In genomic region chr14:31926652-31927347, GRCh38 we compare ENCODE assay signal across 11 cellular contexts.
A peak's percentile ranks its signal among the peaks of the same experiment; 100 is the strongest.
DNase-seq lines count a peak whose midpoint lies in the region; ATAC-seq and TF ChIP-seq lines count a peak whose summit lies in the region.
"Had no signal": no experiment of that assay in that cellular context is flagged by ENCODE, and none has a peak within 500 bp of the region (broad histone marks: within the 10 kb centered on the region; RNA-seq: fewer than 3 reads in every experiment).

No MANE protein-coding gene starts in this region.

- H3K4me3 ChIP-seq in cardiac muscle cell (no peak overlapping the region), urinary bladder (ENCODE audit: low read depth, low read length) (no peak overlapping the region)
- H3K4me3 ChIP-seq: GM23338 had no signal

- no peaks in the 10 kb centered on the region for H3K36me3 Mint-ChIP-seq in T-helper 2 cell treated with Interferon-gamma antibody and Interleukin-4, amounts not matched to agents 5 μg/mL and 100 μg/mL, for 36 hours (ENCODE audit: low read depth)
- no peaks in the 10 kb centered on the region for H3K36me3 Mint-ChIP-seq in neural crest cell (ENCODE audit: low read depth)

- peaks cover 14% of the 10 kb centered on the region for H3K4me1 ChIP-seq in cardiac muscle cell (ENCODE audit: low read depth)
- no peaks in the 10 kb centered on the region for H3K4me1 ChIP-seq in urinary bladder (ENCODE audit: insufficient read depth)

- H3K27ac Mint-ChIP-seq in T-helper 2 cell treated with Interferon-gamma antibody and Interleukin-4, amounts not matched to agents 5 μg/mL and 100 μg/mL, for 36 hours, result peak overlapping the region; percentile 45
- peak overlapping the region; percentile 68 for H3K27ac Mint-ChIP-seq in neural crest cell (ENCODE audit: unreplicated experiment)
- H3K27ac Mint-ChIP-seq: GM23338 had no signal

- H3K4me1 Mint-ChIP-seq in T-helper 2 cell treated with Interferon-gamma antibody and Interleukin-4, amounts not matched to agents 5 μg/mL and 100 μg/mL, for 36 hours (ENCODE audit: low read depth), result peaks cover 9% of the 10 kb centered on the region
- H3K4me1 Mint-ChIP-seq in neural crest cell, result peaks cover 17% of the 10 kb centered on the region

- peak overlapping the region; percentile 90 for H3K27ac ChIP-seq in cardiac muscle cell
- peak overlapping the region; percentile 51 for H3K27ac ChIP-seq in urinary bladder (ENCODE audit: low read depth)
- H3K27ac ChIP-seq: 22Rv1 had no signal

- TF ChIP-seq CTCF in cardiac muscle cell (IDR thresholded peaks at IDR 0.05; ENCODE audit: low read depth, low read length) (no peak), neural crest cell (conservative IDR thresholded peaks at IDR 0.05) (no peak)

- peaks cover 2% of the 10 kb centered on the region for H3K27me3 Mint-ChIP-seq in T-helper 2 cell treated with Interferon-gamma antibody and Interleukin-4, amounts not matched to agents 5 μg/mL and 100 μg/mL, for 36 hours (ENCODE audit: low read depth)
- H3K27me3 Mint-ChIP-seq in neural crest cell (ENCODE audit: low read depth), result no peaks in the 10 kb centered on the region

- H3K36me3 ChIP-seq in cardiac muscle cell (no peaks in the 10 kb centered on the region), urinary bladder (ENCODE audit: insufficient read depth) (no peaks in the 10 kb centered on the region)

- DNase-seq in T-helper 2 cell treated with Interferon-gamma antibody and Interleukin-4, amounts not matched to agents 5 μg/mL and 100 μg/mL, for 36 hours (ENCODE audit: low spot score), result no peak
- no peak for DNase-seq in T-helper 2 cell
- no peak for DNase-seq in cardiac muscle cell (ENCODE audit: low read depth in 1 of 2, low spot score in 1 of 2)
- no peak for DNase-seq in neural crest cell (ENCODE audit: low read depth, low spot score)
- no peak for DNase-seq in activated CD4-positive, CD25-positive, alpha-beta regulatory T cell treated with anti-CD3 and anti-CD28 coated beads, Interleukin-2, amount 50 U/mL, for 72 hours
- DNase-seq: effector CD4-positive, alpha-beta T cell had no signal

- no peak overlapping the region for H3K4me3 Mint-ChIP-seq in T-helper 2 cell treated with Interferon-gamma antibody and Interleukin-4, amounts not matched to agents 5 μg/mL and 100 μg/mL, for 36 hours
- H3K4me3 Mint-ChIP-seq in neural crest cell, result no peak overlapping the region
- H3K4me3 Mint-ChIP-seq: GM23338 had no signal

- no peaks in the 10 kb centered on the region for H3K9me3 ChIP-seq in cardiac muscle cell (ENCODE audit: low read depth)

- H3K9me3 Mint-ChIP-seq in T-helper 2 cell treated with Interferon-gamma antibody and Interleukin-4, amounts not matched to agents 5 μg/mL and 100 μg/mL, for 36 hours, result no peaks in the 10 kb centered on the region
- H3K9me3 Mint-ChIP-seq in neural crest cell, result no peaks in the 10 kb centered on the region
- H3K9me3 Mint-ChIP-seq: GM23338 had no signal

- ATAC-seq in GM19395 (IDR thresholded peaks at IDR 0.05; ENCODE audit: unreplicated experiment) (no peak), HG02970 (IDR thresholded peaks at IDR 0.05; ENCODE audit: low FRiP score, unreplicated experiment) (no peak)

- 38% methylated on average over 6 of the region's 6 CpGs for WGBS in urinary bladder

- H3K27me3 ChIP-seq in cardiac muscle cell, result no peaks in the 10 kb centered on the region
